In genomic region chr1:28602536-28603439, GRCh38 we compare ENCODE assay signal across 1 cellular context.
TF ChIP-seq lines count a peak whose summit lies in the region.

No MANE protein-coding gene starts in this region.

TF ChIP-seq in K562, 482 proteins besides CTCF, POLR2A, EP300 and RAD21 (continues in another document):
- TF ChIP-seq STAG1 (CRISPR knock-in tag; IDR thresholded peaks at IDR 0.05; ENCODE audit: borderline replicate concordance), result peak; percentile 46; the same call in 1 of the 2 replicates
- TF ChIP-seq NRF1 (conservative IDR thresholded peaks at IDR 0.05 in 1 of 2, IDR thresholded peaks at IDR 0.05 in 1 of 2), result peak; percentile 8 to 53; a peak in 1 of 4 replicates
- 0 out of 2 replicates have a peak, but pooled peaks have one; percentile 29 for TF ChIP-seq GABPB1 (CRISPR knock-in tag; IDR thresholded peaks at IDR 0.05)
- no peak for TF ChIP-seq GABPB2 (CRISPR knock-in tag; conservative IDR thresholded peaks at IDR 0.05)
- no peak for TF ChIP-seq HEY1 (CRISPR knock-in tag; IDR thresholded peaks at IDR 0.05; ENCODE audit: borderline replicate concordance)
- TF ChIP-seq SLC30A9 (CRISPR knock-in tag; IDR thresholded peaks at IDR 0.05), result no peak
- no peak for TF ChIP-seq TSHZ1 (CRISPR knock-in tag; IDR thresholded peaks at IDR 0.05)
- no peak for TF ChIP-seq CUX1 (CRISPR knock-in tag; IDR thresholded peaks at IDR 0.05)
- TF ChIP-seq MYNN (IDR thresholded peaks at IDR 0.05), result no peak
- no peak for TF ChIP-seq MYNN (CRISPR knock-in tag; IDR thresholded peaks at IDR 0.05)
- no peak for TF ChIP-seq BRD4 (IDR thresholded peaks at IDR 0.05)
- no peak for TF ChIP-seq ZNF224 (CRISPR knock-in tag; IDR thresholded peaks at IDR 0.05)
- TF ChIP-seq ZNF707 (CRISPR knock-in tag; conservative IDR thresholded peaks at IDR 0.05), result no peak
- no peak for TF ChIP-seq MAFG (tag; conservative IDR thresholded peaks at IDR 0.05)
- no peak for TF ChIP-seq KLF1 (tag; IDR thresholded peaks at IDR 0.05)
- TF ChIP-seq HDAC3 (IDR thresholded peaks at IDR 0.05; ENCODE audit: borderline replicate concordance, partially characterized antibody), result peak; percentile 26
- TF ChIP-seq NFE2L1 (tag; IDR thresholded peaks at IDR 0.05; ENCODE audit: borderline replicate concordance, low read depth), result no peak
- TF ChIP-seq RUNX1 (IDR thresholded peaks at IDR 0.05; ENCODE audit: low read depth), result no peak
- peak in 1 of 2 experiments; percentile 27; a peak in 1 of 4 replicates for TF ChIP-seq MAZ (CRISPR knock-in tag; conservative IDR thresholded peaks at IDR 0.05 in 1 of 2, IDR thresholded peaks at IDR 0.05 in 1 of 2)
- peak in 1 of 2 experiments; percentile 36; a peak in 1 of 4 replicates for TF ChIP-seq RCOR1 (IDR thresholded peaks at IDR 0.05; ENCODE audit: borderline replicate concordance in 1 of 2, low read depth in 2 of 2, low read length in 2 of 2)
- TF ChIP-seq ZNF830 (CRISPR knock-in tag; IDR thresholded peaks at IDR 0.05), result no peak
- TF ChIP-seq L3MBTL2 (IDR thresholded peaks at IDR 0.05), result peak; percentile 43; the same call in 1 of the 2 replicates
- peak; percentile 26; the same call in 1 of the 2 replicates for TF ChIP-seq EP400 (IDR thresholded peaks at IDR 0.05)
- TF ChIP-seq FUS (optimal IDR thresholded peaks at IDR 0.05; ENCODE audit: low read depth, low read length), result no peak
- no peak for TF ChIP-seq NKRF (IDR thresholded peaks at IDR 0.05; ENCODE audit: borderline replicate concordance)
- no peak for TF ChIP-seq SNAPC5 (CRISPR knock-in tag; IDR thresholded peaks at IDR 0.05)
- no peak for TF ChIP-seq POLR2AphosphoS5 (IDR thresholded peaks at IDR 0.05; ENCODE audit: control insufficient read depth, insufficient read depth, low read depth, low read length)
- no peak for TF ChIP-seq BRF1 (IDR thresholded peaks at IDR 0.05; ENCODE audit: borderline replicate concordance, extremely low read depth, insufficient read length)
- TF ChIP-seq CCNT2 (IDR thresholded peaks at IDR 0.05; ENCODE audit: borderline replicate concordance, extremely low read depth, insufficient read length, low read depth, low read length), result no peak
- TF ChIP-seq KLF16 (IDR thresholded peaks at IDR 0.05), result peak; percentile 46; the same call in 1 of the 2 replicates
- TF ChIP-seq ATF1 (CRISPR knock-in tag; IDR thresholded peaks at IDR 0.05), result no peak
- TF ChIP-seq ATF1 (tag; IDR thresholded peaks at IDR 0.05), result peak; percentile 26; the same call in 1 of the 2 replicates
- TF ChIP-seq ZNF507 (tag; conservative IDR thresholded peaks at IDR 0.05), result no peak
- peak; percentile 72 for TF ChIP-seq NFIC (IDR thresholded peaks at IDR 0.05)
- TF ChIP-seq ZBED1 (IDR thresholded peaks at IDR 0.05), result no peak
- TF ChIP-seq RB1 (IDR thresholded peaks at IDR 0.05; ENCODE audit: low read depth), result no peak
- TF ChIP-seq YY1 (IDR thresholded peaks at IDR 0.05; ENCODE audit: borderline replicate concordance in 1 of 3, control insufficient read depth in 1 of 3, extremely low read depth in 1 of 3, insufficient read depth in 3 of 3, insufficient read length in 1 of 3, insufficient replicate concordance in 2 of 3, low read depth in 1 of 3, low read length in 2 of 3), result peak in 1 of 3 experiments; percentile 40
- TF ChIP-seq HCFC1 (IDR thresholded peaks at IDR 0.05; ENCODE audit: low read depth, low read length), result 0 out of 2 replicates have a peak, but pooled peaks have one; percentile 13
- TF ChIP-seq ZNF263 (CRISPR knock-in tag; IDR thresholded peaks at IDR 0.05; ENCODE audit: borderline replicate concordance), result no peak
- no peak for TF ChIP-seq NFRKB (IDR thresholded peaks at IDR 0.05; ENCODE audit: low read depth)
- peak; percentile 84; the same call in 1 of the 2 replicates for TF ChIP-seq ARID2 (IDR thresholded peaks at IDR 0.05)
- TF ChIP-seq TAF7 (tag; IDR thresholded peaks at IDR 0.05), result no peak
- TF ChIP-seq CHD1 (IDR thresholded peaks at IDR 0.05; ENCODE audit: low read length), result no peak
- TF ChIP-seq HLTF (IDR thresholded peaks at IDR 0.05), result 0 out of 2 replicates have a peak, but pooled peaks have one; percentile 50
- TF ChIP-seq MLLT1 (IDR thresholded peaks at IDR 0.05), result no peak
- no peak for TF ChIP-seq RFX5 (IDR thresholded peaks at IDR 0.05; ENCODE audit: low read depth, low read length)
- no peak for TF ChIP-seq TEAD1 (CRISPR knock-in tag; IDR thresholded peaks at IDR 0.05)
- 0 out of 2 replicates have a peak, but pooled peaks have one; percentile 35 for TF ChIP-seq DDX20 (tag; IDR thresholded peaks at IDR 0.05; ENCODE audit: low read depth)
- TF ChIP-seq ETV5 (CRISPR knock-in tag; IDR thresholded peaks at IDR 0.05; ENCODE audit: low read depth), result 0 out of 2 replicates have a peak, but pooled peaks have one; percentile 27
- TF ChIP-seq CBX3 (IDR thresholded peaks at IDR 0.05; ENCODE audit: borderline replicate concordance in 1 of 2, low read length in 2 of 2), result no peak
- no peak for TF ChIP-seq ZNF436 (CRISPR knock-in tag; IDR thresholded peaks at IDR 0.05)
- TF ChIP-seq ZNF217 (CRISPR knock-in tag; IDR thresholded peaks at IDR 0.05), result no peak
- TF ChIP-seq CC2D1A (IDR thresholded peaks at IDR 0.05), result peak; percentile 71
- TF ChIP-seq YBX1 (IDR thresholded peaks at IDR 0.05), result no peak
